1 cellular context compared by ENCODE assay signal in genomic region chr17:80119271-80119791, GRCh38.
TF ChIP-seq lines count a peak whose summit lies in the region.

No MANE protein-coding gene starts in this region.

TF ChIP-seq in H1, 55 proteins besides CTCF, POLR2A, EP300 and RAD21:
- TF ChIP-seq CHD1 (IDR thresholded peaks at IDR 0.05; ENCODE audit: low read depth, low read length) (no peak), TBP (IDR thresholded peaks at IDR 0.05; ENCODE audit: low read depth, low read length) (no peak), CTBP2 (IDR thresholded peaks at IDR 0.05; ENCODE audit: borderline replicate concordance, insufficient read depth, insufficient read length, low read length) (no peak), ZNF274 (IDR thresholded peaks at IDR 0.05; ENCODE audit: borderline replicate concordance, extremely low read depth, low read length) (no peak), SIN3A (conservative IDR thresholded peaks at IDR 0.05 in 1 of 2, IDR thresholded peaks at IDR 0.05 in 1 of 2; ENCODE audit: low read depth in 1 of 2, low read length in 2 of 2) (no peak)
- TF ChIP-seq, protein P1, sequence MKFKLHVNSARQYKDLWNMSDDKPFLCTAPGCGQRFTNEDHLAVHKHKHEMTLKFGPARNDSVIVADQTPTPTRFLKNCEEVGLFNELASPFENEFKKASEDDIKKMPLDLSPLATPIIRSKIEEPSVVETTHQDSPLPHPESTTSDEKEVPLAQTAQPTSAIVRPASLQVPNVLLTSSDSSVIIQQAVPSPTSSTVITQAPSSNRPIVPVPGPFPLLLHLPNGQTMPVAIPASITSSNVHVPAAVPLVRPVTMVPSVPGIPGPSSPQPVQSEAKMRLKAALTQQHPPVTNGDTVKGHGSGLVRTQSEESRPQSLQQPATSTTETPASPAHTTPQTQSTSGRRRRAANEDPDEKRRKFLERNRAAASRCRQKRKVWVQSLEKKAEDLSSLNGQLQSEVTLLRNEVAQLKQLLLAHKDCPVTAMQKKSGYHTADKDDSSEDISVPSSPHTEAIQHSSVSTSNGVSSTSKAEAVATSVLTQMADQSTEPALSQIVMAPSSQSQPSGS (IDR thresholded peaks at IDR 0.05; ENCODE audit: low read length) = no peak
- TF ChIP-seq, protein P2, sequence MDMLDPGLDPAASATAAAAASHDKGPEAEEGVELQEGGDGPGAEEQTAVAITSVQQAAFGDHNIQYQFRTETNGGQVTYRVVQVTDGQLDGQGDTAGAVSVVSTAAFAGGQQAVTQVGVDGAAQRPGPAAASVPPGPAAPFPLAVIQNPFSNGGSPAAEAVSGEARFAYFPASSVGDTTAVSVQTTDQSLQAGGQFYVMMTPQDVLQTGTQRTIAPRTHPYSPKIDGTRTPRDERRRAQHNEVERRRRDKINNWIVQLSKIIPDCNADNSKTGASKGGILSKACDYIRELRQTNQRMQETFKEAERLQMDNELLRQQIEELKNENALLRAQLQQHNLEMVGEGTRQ (IDR thresholded peaks at IDR 0.05; ENCODE audit: low read length) = no peak
